Comparison of ENCODE assay signal across 9 cellular contexts in genomic region chr12:109385339-109386078, GRCh38. TPM values are rescaled to one million over a fixed set of nuclear protein-coding genes. Genes with fewer than 3 reads are reported as not detected.
DNase-seq lines count a peak whose midpoint lies in the region; ATAC-seq lines count a peak whose summit lies in the region.
"Had no signal": no experiment of that assay in that cellular context is flagged by ENCODE, and none has a peak within 500 bp of the region (broad histone marks: within the 10 kb centered on the region; RNA-seq: fewer than 3 reads in every experiment).

No MANE protein-coding gene starts in this region.

- CTCF ChIA-PET in activated CD4-positive, alpha-beta T cell treated with anti-CD3 and anti-CD28 coated beads for 36 hours (lab: Charles Lee) = interaction anchor here (0.6 to 1.3 kb wide), 17 partner anchors 8 to 888 kb away, joined by 3 to 9 read pairs (median 3); partner anchors contain the start of genes KCTD10 and UBE3B

- no peaks in the 10 kb centered on the region for H3K9me3 ChIP-seq in T-helper 17 cell (ENCODE audit: control insufficient read depth, low read length, poor library complexity, severe bottlenecking)

- H3K27ac Mint-ChIP-seq in activated CD4-positive, alpha-beta T cell treated with anti-CD3 and anti-CD28 coated beads for 36 hours = no peak overlapping the region
- H3K27ac Mint-ChIP-seq in T-helper 17 cell = no peak overlapping the region
- H3K27ac Mint-ChIP-seq: activated naive CD8-positive, alpha-beta T cell treated with anti-CD3 and anti-CD28 coated beads, Interleukin-2, amount 10 ng/mL, durations not matched to agents 7 days and 5 days had no signal

- no peaks in the 10 kb centered on the region for H3K9me3 Mint-ChIP-seq in activated CD4-positive, alpha-beta T cell treated with anti-CD3 and anti-CD28 coated beads for 36 hours (ENCODE audit: low read depth)
- H3K9me3 Mint-ChIP-seq: activated naive CD8-positive, alpha-beta T cell treated with anti-CD3 and anti-CD28 coated beads, Interleukin-2, amount 10 ng/mL, durations not matched to agents 7 days and 5 days had no signal

- H3K4me1 Mint-ChIP-seq in activated CD4-positive, alpha-beta T cell treated with anti-CD3 and anti-CD28 coated beads for 36 hours = no peaks in the 10 kb centered on the region
- H3K4me1 Mint-ChIP-seq in T-helper 17 cell = peaks cover 4% of the 10 kb centered on the region
- H3K4me1 Mint-ChIP-seq: activated naive CD8-positive, alpha-beta T cell treated with anti-CD3 and anti-CD28 coated beads, Interleukin-2, amount 10 ng/mL, durations not matched to agents 7 days and 5 days had no signal

- H3K4me3 Mint-ChIP-seq in activated CD4-positive, alpha-beta T cell treated with anti-CD3 and anti-CD28 coated beads for 36 hours = no peak overlapping the region
- H3K4me3 Mint-ChIP-seq in T-helper 17 cell = no peak overlapping the region
- H3K4me3 Mint-ChIP-seq: activated naive CD8-positive, alpha-beta T cell treated with anti-CD3 and anti-CD28 coated beads, Interleukin-2, amount 10 ng/mL, durations not matched to agents 7 days and 5 days had no signal

- peak; percentile 55 for ATAC-seq in activated CD4-positive, alpha-beta T cell treated with anti-CD3 and anti-CD28 coated beads for 36 hours
- peak; percentile 49 for ATAC-seq in T-helper 17 cell
- no peak for ATAC-seq in HG03139 (IDR thresholded peaks at IDR 0.05; ENCODE audit: unreplicated experiment)
- ATAC-seq in HG03571 (IDR thresholded peaks at IDR 0.05; ENCODE audit: unreplicated experiment) = no peak

- no peaks in the 10 kb centered on the region for H3K36me3 Mint-ChIP-seq in activated CD4-positive, alpha-beta T cell treated with anti-CD3 and anti-CD28 coated beads for 36 hours (ENCODE audit: low read depth)
- H3K36me3 Mint-ChIP-seq in T-helper 17 cell (ENCODE audit: low read depth) = no peaks in the 10 kb centered on the region
- H3K36me3 Mint-ChIP-seq: activated naive CD8-positive, alpha-beta T cell treated with anti-CD3 and anti-CD28 coated beads, Interleukin-2, amount 10 ng/mL, durations not matched to agents 7 days and 5 days had no signal

- POLR2A ChIA-PET in activated CD4-positive, alpha-beta T cell treated with anti-CD3 and anti-CD28 coated beads for 36 hours (lab: Charles Lee) = interaction anchor here (0.6 kb wide), 2 partner anchors 89 to 276 kb away, joined by 3 read pairs; no protein-coding TSS in a partner anchor

- peaks cover 28% of the 10 kb centered on the region for H3K27me3 Mint-ChIP-seq in activated CD4-positive, alpha-beta T cell treated with anti-CD3 and anti-CD28 coated beads for 36 hours
- peaks cover 50% of the 10 kb centered on the region for H3K27me3 Mint-ChIP-seq in T-helper 17 cell

- intact Hi-C loops in activated CD4-positive, alpha-beta T cell treated with anti-CD3 and anti-CD28 coated beads for 36 hours (cut with DNase I, micrococcal nuclease) = loop anchor here (1.0 to 10.0 kb wide), 4 partner anchors 121 to 501 kb away; partner anchors contain the start of gene DAO (in 1 of the 2)

- peak; percentile 9 for DNase-seq in activated CD4-positive, alpha-beta T cell treated with anti-CD3 and anti-CD28 coated beads for 36 hours
- DNase-seq in activated CD4-positive, alpha-beta T cell treated with anti-CD3 and anti-CD28 coated beads for 48 hours = no peak
- DNase-seq in NAMALWA (ENCODE audit: low spot score) = peak; percentile 74
- DNase-seq in T-helper 17 cell = no peak
- DNase-seq in germinal center (ENCODE audit: low spot score) = peak; percentile 10
- DNase-seq in retina = peak; percentile 82
- DNase-seq: activated naive CD8-positive, alpha-beta T cell treated with anti-CD3 and anti-CD28 coated beads, Interleukin-2, amount 10 ng/mL, durations not matched to agents 7 days and 5 days had no signal

RNA-seq across cellular contexts. Expression of gene MYO1H, which starts 37.8 kb away (rescaled TPM):
- total RNA-seq in activated CD4-positive, alpha-beta T cell treated with anti-CD3 and anti-CD28 coated beads for 36 hours = not detected
- not detected for total RNA-seq in T-helper 17 cell
- total RNA-seq: activated naive CD8-positive, alpha-beta T cell treated with anti-CD3 and anti-CD28 coated beads, Interleukin-2, amount 10 ng/mL, durations not matched to agents 7 days and 5 days had no signal

Comparison
In these comparisons a context has a peak if more than half of its experiments do, and no peak if none do; other contexts are left out.
1. DNase-seq: peak in activated CD4-positive, alpha-beta T cell treated with anti-CD3 and anti-CD28 coated beads for 36 hours (single experiment), NAMALWA (single experiment), germinal center (single experiment) and retina (single experiment); none in activated CD4-positive, alpha-beta T cell treated with anti-CD3 and anti-CD28 coated beads for 48 hours (single experiment) and T-helper 17 cell (0 of 3).
2. ATAC-seq: peak in activated CD4-positive, alpha-beta T cell treated with anti-CD3 and anti-CD28 coated beads for 36 hours (single experiment) and T-helper 17 cell (single experiment); none in HG03139 (single experiment) and HG03571 (single experiment).